Comparison of ENCODE assay signal across 26 cellular contexts in genomic region chr15:39468828-39469227, GRCh38.
DNase-seq lines count a peak whose midpoint lies in the region; ATAC-seq and TF ChIP-seq lines count a peak whose summit lies in the region.
"Had no signal": no experiment of that assay in that cellular context is flagged by ENCODE, and none has a peak within 500 bp of the region (broad histone marks: within the 10 kb centered on the region; RNA-seq: fewer than 3 reads in every experiment).

No MANE protein-coding gene starts in this region.

- peaks cover 0 to 9% (median 2%) of the 10 kb centered on the region in 7 donors for H3K9me3 Mint-ChIP-seq in CD14-positive monocyte
- H3K9me3 Mint-ChIP-seq in nephron = peaks cover 5% of the 10 kb centered on the region
- H3K9me3 Mint-ChIP-seq: T-helper 2 cell treated with Interferon-gamma antibody and Interleukin-4, amounts not matched to agents 5 μg/mL and 100 μg/mL, for 36 hours had no signal

- peaks cover 0 to 34% (median 17%) of the 10 kb centered on the region in 3 donors for H3K4me1 ChIP-seq in esophagus squamous epithelium

- H3K27me3 ChIP-seq in esophagus squamous epithelium = no peaks in the 10 kb centered on the region
- H3K27me3 ChIP-seq: dorsolateral prefrontal cortex, heart left ventricle, ovary had no signal

- no peak overlapping the region for H3K4me3 ChIP-seq in NB4 (ENCODE audit: low read depth, low read length)
- H3K4me3 ChIP-seq in esophagus squamous epithelium = no peak overlapping the region
- H3K4me3 ChIP-seq: dorsolateral prefrontal cortex, heart left ventricle, ovary had no signal

- no peaks in the 10 kb centered on the region for H3K36me3 ChIP-seq in esophagus squamous epithelium
- H3K36me3 ChIP-seq: heart left ventricle, ovary had no signal

- 82 to 89% methylated on average over 3 of the region's 3 CpGs for WGBS in esophagus squamous epithelium, 2 donors

- no peak for TF ChIP-seq CTCF in CD14-positive monocyte (IDR thresholded peaks at IDR 0.05)
- no peak for TF ChIP-seq CTCF in NB4 (IDR thresholded peaks at IDR 0.05; ENCODE audit: low read depth, low read length)
- TF ChIP-seq CTCF in esophagus squamous epithelium (IDR thresholded peaks at IDR 0.05) = no peak
- TF ChIP-seq CTCF in nephron (IDR thresholded peaks at IDR 0.05; ENCODE audit: unreplicated experiment in 3 of 3) = no peak

- H3K4me3 Mint-ChIP-seq in CD14-positive monocyte (peak overlapping the region in 1 of 2 donors; percentile 84), nephron (no peak overlapping the region)
- H3K4me3 Mint-ChIP-seq: activated naive CD8-positive, alpha-beta T cell; naive thymus-derived CD8-positive, alpha-beta T cell; T-helper 2 cell treated with Interferon-gamma antibody and Interleukin-4, amounts not matched to agents 5 μg/mL and 100 μg/mL, for 36 hours; WTC11 had no signal

- ATAC-seq in GM19035 (IDR thresholded peaks at IDR 0.05; ENCODE audit: unreplicated experiment) (no peak), left lobe of liver (no peak)
- ATAC-seq: naive thymus-derived CD8-positive, alpha-beta T cell; SK-N-SH treated with all-trans-retinoic acid at 6 μM for 48 hours; WTC11 had no signal

- peaks cover 3% of the 10 kb centered on the region in 2 donors for H3K36me3 Mint-ChIP-seq in CD14-positive monocyte
- no peaks in the 10 kb centered on the region for H3K36me3 Mint-ChIP-seq in nephron (ENCODE audit: low read depth)
- H3K36me3 Mint-ChIP-seq: activated naive CD8-positive, alpha-beta T cell; naive thymus-derived CD8-positive, alpha-beta T cell had no signal

- no peaks in the 10 kb centered on the region for H3K9me3 ChIP-seq in esophagus squamous epithelium
- H3K9me3 ChIP-seq: ovary had no signal

- H3K27ac Mint-ChIP-seq in CD14-positive monocyte (peak overlapping the region; percentile 95 to 99 (median 98)), nephron (peak overlapping the region in 2 of 3 experiments; percentile 51 to 67)
- H3K27ac Mint-ChIP-seq: activated naive CD8-positive, alpha-beta T cell; naive thymus-derived CD8-positive, alpha-beta T cell; T-helper 2 cell treated with Interferon-gamma antibody and Interleukin-4, amounts not matched to agents 5 μg/mL and 100 μg/mL, for 36 hours; WTC11 had no signal

- no peak for TF ChIP-seq POLR2A in NB4 (IDR thresholded peaks at IDR 0.05; ENCODE audit: extremely low read depth, insufficient read length)
- no peak for TF ChIP-seq POLR2A in esophagus squamous epithelium (IDR thresholded peaks at IDR 0.05)

- H3K27me3 Mint-ChIP-seq in CD14-positive monocyte (ENCODE audit: low read depth in 3 of 3) = no peaks in the 10 kb centered on the region
- no peaks in the 10 kb centered on the region for H3K27me3 Mint-ChIP-seq in nephron (ENCODE audit: low read depth)
- H3K27me3 Mint-ChIP-seq: activated naive CD8-positive, alpha-beta T cell had no signal

- intact Hi-C loops in CD14-positive monocyte (cut with micrococcal nuclease) (loop anchor here (5.0 to 10.0 kb wide), 4 partner anchors 42 to 106 kb away; no protein-coding TSS in a partner anchor), esophagus squamous epithelium (cut with DNase I) (no loop called here)

- DNase-seq in CD14-positive monocyte (ENCODE audit: low spot score) (no peak), NB4 (ENCODE audit: low read depth) (peak; percentile 13), esophagus squamous epithelium (lab: John Stamatoyannopoulos, UW) (no peak), GM03348 (ENCODE audit: low spot score) (no peak), left lobe of liver (ENCODE audit: low spot score) (no peak)
- no peak for DNase-seq in stimulated activated CD4-positive, alpha-beta T cell treated with anti-CD3 and anti-CD28 coated beads, Interleukin-4, amount 100 ng/mL, for 4 hours
- DNase-seq: activated CD8-positive, alpha-beta memory T cell treated with anti-CD3 and anti-CD28 coated beads, Interleukin-2, amount 50 U/mL, for 4 hours; C1 segment of cervical spinal cord; central memory CD4-positive, alpha-beta T cell; dorsolateral prefrontal cortex; heart left ventricle; naive thymus-derived CD8-positive, alpha-beta T cell; NCI-H187; NCI-H69; ovary; retina; stimulated activated CD4-positive, alpha-beta T cell treated with anti-CD3 and anti-CD28 coated beads, Interleukin-4, amount 100 ng/mL, for 1 hour; stimulated activated naive CD4-positive, alpha-beta T cell had no signal

- H3K27ac ChIP-seq in esophagus squamous epithelium = peak overlapping the region in 3 of 4 donors; percentile 27 to 72 (median 62)
- H3K27ac ChIP-seq: dorsolateral prefrontal cortex, KMS-11, ovary, RWPE1 had no signal

- H3K4me1 Mint-ChIP-seq in CD14-positive monocyte (peaks cover 37% of the 10 kb centered on the region), nephron (peaks cover 38% of the 10 kb centered on the region)
- H3K4me1 Mint-ChIP-seq: WTC11 had no signal
